In the genomic region with DNA sequence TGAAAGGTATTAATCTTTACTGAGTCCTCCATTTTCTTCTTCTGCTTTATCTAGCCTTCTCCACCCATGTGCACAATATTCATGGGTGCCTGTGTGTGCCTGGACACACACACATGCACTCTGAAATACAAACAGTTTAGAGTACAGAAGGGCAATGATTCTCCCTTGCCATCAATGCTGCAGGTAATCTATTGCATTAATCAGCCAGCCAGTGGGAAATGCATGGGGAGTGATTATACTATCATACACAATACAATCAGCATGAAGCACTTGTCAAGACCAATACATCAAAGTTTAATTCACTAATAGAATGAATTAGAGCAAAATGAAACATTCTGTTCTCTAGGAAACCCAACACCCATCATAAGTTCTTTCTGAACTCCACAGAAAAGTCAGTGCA, we compare ENCODE assay signal across 26 cellular contexts.
DNase-seq lines count a peak whose midpoint lies in the region; ATAC-seq and TF ChIP-seq lines count a peak whose summit lies in the region.
"Had no signal": no experiment of that assay in that cellular context is flagged by ENCODE, and none has a peak within 500 bp of the region (broad histone marks: within the 10 kb centered on the region; RNA-seq: fewer than 3 reads in every experiment).

No MANE protein-coding gene starts in this region.

- peaks cover 2 to 7% (median 5%) of the 10 kb centered on the region in 3 donors for H3K36me3 Mint-ChIP-seq in immature natural killer cell
- no peaks in the 10 kb centered on the region for H3K36me3 Mint-ChIP-seq in T-helper 2 cell treated with Interferon-gamma antibody and Interleukin-4, amounts not matched to agents 5 μg/mL and 100 μg/mL, for 36 hours (ENCODE audit: low read depth)

- peak overlapping the region; percentile 13 for H3K9ac ChIP-seq in SK-N-MC (ENCODE audit: insufficient read length)

- TF ChIP-seq CTCF in BE2C (IDR thresholded peaks at IDR 0.05; ENCODE audit: low read depth, low read length), result no peak

- H3K36me3 ChIP-seq in BE2C, result no peaks in the 10 kb centered on the region; the same call in 1 of the 2 replicates
- peaks cover 83% of the 10 kb centered on the region for H3K36me3 ChIP-seq in SK-N-MC (ENCODE audit: insufficient read depth, low read length)

- no peaks in the 10 kb centered on the region for H3K4me1 Mint-ChIP-seq in immature natural killer cell
- no peaks in the 10 kb centered on the region for H3K4me1 Mint-ChIP-seq in T-helper 2 cell treated with Interferon-gamma antibody and Interleukin-4, amounts not matched to agents 5 μg/mL and 100 μg/mL, for 36 hours (ENCODE audit: low read depth)
- H3K4me1 Mint-ChIP-seq: B cell had no signal

- peaks cover 21% of the 10 kb centered on the region for H3K4me1 ChIP-seq in BE2C

- no peaks in the 10 kb centered on the region for H3K27me3 Mint-ChIP-seq in immature natural killer cell (ENCODE audit: low read depth in 3 of 3)
- H3K27me3 Mint-ChIP-seq in T-helper 2 cell treated with Interferon-gamma antibody and Interleukin-4, amounts not matched to agents 5 μg/mL and 100 μg/mL, for 36 hours (ENCODE audit: low read depth), result no peaks in the 10 kb centered on the region
- H3K27me3 Mint-ChIP-seq: B cell; CD8-positive, alpha-beta memory T cell had no signal

- no peak overlapping the region for H3K27ac Mint-ChIP-seq in immature natural killer cell
- no peak overlapping the region for H3K27ac Mint-ChIP-seq in T-helper 2 cell treated with Interferon-gamma antibody and Interleukin-4, amounts not matched to agents 5 μg/mL and 100 μg/mL, for 36 hours
- H3K27ac Mint-ChIP-seq: B cell had no signal

- ATAC-seq in left lobe of liver (peak; percentile 91), HG02885 (IDR thresholded peaks at IDR 0.05; ENCODE audit: poor library complexity, unreplicated experiment) (no peak)
- ATAC-seq: GM12878, Panc1 had no signal

- no peaks in the 10 kb centered on the region for H3K9me3 Mint-ChIP-seq in immature natural killer cell
- no peaks in the 10 kb centered on the region for H3K9me3 Mint-ChIP-seq in T-helper 2 cell treated with Interferon-gamma antibody and Interleukin-4, amounts not matched to agents 5 μg/mL and 100 μg/mL, for 36 hours

- H3K9me3 ChIP-seq in BE2C (no peaks in the 10 kb centered on the region), SK-N-MC (ENCODE audit: low read depth, low read length) (no peaks in the 10 kb centered on the region)

- H3K27me3 ChIP-seq in BE2C, result no peaks in the 10 kb centered on the region

- H3K4me3 Mint-ChIP-seq in immature natural killer cell, result no peak overlapping the region
- H3K4me3 Mint-ChIP-seq in T-helper 2 cell treated with Interferon-gamma antibody and Interleukin-4, amounts not matched to agents 5 μg/mL and 100 μg/mL, for 36 hours, result no peak overlapping the region
- H3K4me3 Mint-ChIP-seq: B cell; CD14-positive monocyte; CD8-positive, alpha-beta memory T cell had no signal

- H3K27ac ChIP-seq in SK-N-MC, result peak overlapping the region; percentile 95
- H3K27ac ChIP-seq: RWPE1 had no signal

- H3K4me3 ChIP-seq in BE2C (ENCODE audit: low read depth, low read length), result peak overlapping the region; percentile 15; the same call in 1 of the 2 replicates
- H3K4me3 ChIP-seq in SK-N-MC, result peak overlapping the region; percentile 25; the same call in 1 of the 2 replicates
- H3K4me3 ChIP-seq: GM12878 had no signal

- DNase-seq in BE2C (peak; percentile 65), NCI-H146 (lab: John Stamatoyannopoulos, UW) (peak; percentile 67), SK-N-MC (ENCODE audit: low read depth, low spot score) (no peak), left lobe of liver (ENCODE audit: low spot score) (no peak), cerebellar cortex (ENCODE audit: low spot score) (no peak), immature natural killer cell (no peak)
- no peak for DNase-seq in T-helper 2 cell treated with Interferon-gamma antibody and Interleukin-4, amounts not matched to agents 5 μg/mL and 100 μg/mL, for 36 hours (ENCODE audit: low spot score)
- DNase-seq: CD8-positive, alpha-beta memory T cell; DMS 273 treated with DMSO at 0.1 percent for 48 hours; DMS79; EL; GDM1; HCEC 1CT; KBM-7; MV-4-11; NCI-H1105; NCI-H1694 treated with DMSO at 0.1 percent for 48 hours; NCI-H2171 treated with DMSO at 0.1 percent for 48 hours; NCI-H345; SHP77 had no signal

Comparison
In these comparisons a context has a peak if more than half of its experiments do, and no peak if none do; other contexts are left out.
1. DNase-seq: peak in BE2C (single experiment) and NCI-H146 (single experiment); none in SK-N-MC (single experiment), left lobe of liver (single experiment), cerebellar cortex (single experiment), immature natural killer cell (0 of 3) and T-helper 2 cell treated with Interferon-gamma antibody and Interleukin-4, amounts not matched to agents 5 μg/mL and 100 μg/mL, for 36 hours (single experiment).